1 cellular context compared by ENCODE assay signal in the genomic region with DNA sequence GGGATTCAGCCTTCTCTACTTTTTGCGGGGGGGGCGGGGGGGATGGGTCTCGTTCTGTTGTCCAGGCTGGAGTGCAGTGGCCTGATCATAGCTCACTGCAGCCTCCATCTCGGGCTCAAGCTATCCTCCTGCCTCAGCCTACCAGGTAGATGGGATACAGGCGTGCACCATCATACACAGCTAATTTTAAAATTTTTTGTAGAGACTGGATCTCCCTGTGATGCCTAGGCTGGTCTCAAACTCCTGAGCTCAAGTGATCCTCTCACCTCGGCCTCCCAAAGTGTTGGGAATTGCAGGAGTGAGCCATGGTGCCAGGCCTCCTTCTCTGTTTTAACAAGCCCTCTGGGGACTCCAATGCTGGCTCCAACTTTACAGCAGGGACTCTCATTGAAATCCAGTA.
TF ChIP-seq lines count a peak whose summit lies in the region.

No MANE protein-coding gene starts in this region.

TF ChIP-seq in IMR-90, 13 proteins besides CTCF, POLR2A, EP300 and RAD21:
- TF ChIP-seq NFE2L2 (IDR thresholded peaks at IDR 0.05; ENCODE audit: low read depth, low read length) (no peak), MAFK (IDR thresholded peaks at IDR 0.05; ENCODE audit: low read depth, low read length) (no peak), MAZ (IDR thresholded peaks at IDR 0.05; ENCODE audit: borderline replicate concordance, low read depth, low read length) (no peak), MXI1 (IDR thresholded peaks at IDR 0.05; ENCODE audit: borderline replicate concordance, low read depth, low read length) (no peak), FOS (IDR thresholded peaks at IDR 0.05; ENCODE audit: low read depth, low read length) (no peak), CEBPB (IDR thresholded peaks at IDR 0.05; ENCODE audit: low read depth, low read length) (no peak), RFX5 (IDR thresholded peaks at IDR 0.05; ENCODE audit: low read depth, low read length) (no peak), SMC3 (IDR thresholded peaks at IDR 0.05; ENCODE audit: low read depth, low read length) (no peak), BHLHE40 (IDR thresholded peaks at IDR 0.05; ENCODE audit: low read depth, low read length) (no peak)
- TF ChIP-seq, protein P1, sequence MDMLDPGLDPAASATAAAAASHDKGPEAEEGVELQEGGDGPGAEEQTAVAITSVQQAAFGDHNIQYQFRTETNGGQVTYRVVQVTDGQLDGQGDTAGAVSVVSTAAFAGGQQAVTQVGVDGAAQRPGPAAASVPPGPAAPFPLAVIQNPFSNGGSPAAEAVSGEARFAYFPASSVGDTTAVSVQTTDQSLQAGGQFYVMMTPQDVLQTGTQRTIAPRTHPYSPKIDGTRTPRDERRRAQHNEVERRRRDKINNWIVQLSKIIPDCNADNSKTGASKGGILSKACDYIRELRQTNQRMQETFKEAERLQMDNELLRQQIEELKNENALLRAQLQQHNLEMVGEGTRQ (IDR thresholded peaks at IDR 0.05; ENCODE audit: low read depth, low read length) = no peak
- TF ChIP-seq, protein P2, sequence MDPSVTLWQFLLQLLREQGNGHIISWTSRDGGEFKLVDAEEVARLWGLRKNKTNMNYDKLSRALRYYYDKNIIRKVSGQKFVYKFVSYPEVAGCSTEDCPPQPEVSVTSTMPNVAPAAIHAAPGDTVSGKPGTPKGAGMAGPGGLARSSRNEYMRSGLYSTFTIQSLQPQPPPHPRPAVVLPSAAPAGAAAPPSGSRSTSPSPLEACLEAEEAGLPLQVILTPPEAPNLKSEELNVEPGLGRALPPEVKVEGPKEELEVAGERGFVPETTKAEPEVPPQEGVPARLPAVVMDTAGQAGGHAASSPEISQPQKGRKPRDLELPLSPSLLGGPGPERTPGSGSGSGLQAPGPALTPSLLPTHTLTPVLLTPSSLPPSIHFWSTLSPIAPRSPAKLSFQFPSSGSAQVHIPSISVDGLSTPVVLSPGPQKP (IDR thresholded peaks at IDR 0.05; ENCODE audit: borderline replicate concordance, low read depth, low read length) = no peak
